11 cellular contexts compared by ENCODE assay signal in the genomic region with DNA sequence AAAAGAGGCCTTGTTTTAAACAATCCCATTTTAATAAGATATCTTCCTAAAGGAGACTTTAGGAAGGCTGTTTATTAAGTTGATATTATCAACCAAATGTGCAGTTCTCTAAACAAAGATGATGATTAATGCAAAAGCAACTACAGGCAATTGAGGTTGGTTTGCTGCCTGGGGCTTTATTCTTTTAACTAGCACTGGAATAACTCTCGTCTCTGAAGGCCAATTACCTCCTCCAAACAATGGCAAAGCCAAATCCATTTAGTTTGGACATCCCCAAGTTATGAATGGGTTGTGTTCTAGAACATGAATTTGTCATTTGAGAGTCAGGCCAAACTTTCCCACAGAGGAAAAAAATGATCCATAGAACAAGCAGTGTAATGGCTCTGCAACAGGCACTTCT.
"Had no signal": no experiment of that assay in that cellular context is flagged by ENCODE, and none has a peak within 500 bp of the region (broad histone marks: within the 10 kb centered on the region; RNA-seq: fewer than 3 reads in every experiment).

No MANE protein-coding gene starts in this region.

- H3K27me3 Mint-ChIP-seq: activated CD8-positive, alpha-beta memory T cell treated with anti-CD3 and anti-CD28 coated beads, Interleukin-2, amount 10 ng/mL, durations not matched to agents 7 days and 5 days had no signal

- H3K9me3 Mint-ChIP-seq: activated naive CD4-positive, alpha-beta T cell treated with anti-CD3 and anti-CD28 coated beads, Interleukin-2, amount 50 U/mL, for 72 hours; activated T-cell treated with anti-CD3 and anti-CD28 coated beads, Interleukin-2, amount 50 U/mL, for 24 hours; stimulated activated effector memory CD8-positive, alpha-beta T cell treated with anti-CD3 and anti-CD28 coated beads, Interleukin-12 subunit alpha, Interleukin-12 subunit beta, amount 100 ng/mL, for 72 hours had no signal

- H3K4me3 Mint-ChIP-seq: activated CD8-positive, alpha-beta memory T cell treated with anti-CD3 and anti-CD28 coated beads, Interleukin-2, amount 10 ng/mL, durations not matched to agents 7 days and 5 days; activated T-cell treated with anti-CD3 and anti-CD28 coated beads, Interleukin-2, amount 50 U/mL, for 24 hours; stimulated activated effector memory CD8-positive, alpha-beta T cell treated with anti-CD3 and anti-CD28 coated beads, Interleukin-12 subunit alpha, Interleukin-12 subunit beta, amount 100 ng/mL, for 72 hours had no signal

- H3K27ac Mint-ChIP-seq: activated CD8-positive, alpha-beta memory T cell treated with anti-CD3 and anti-CD28 coated beads, Interleukin-2, amount 10 ng/mL, durations not matched to agents 7 days and 5 days; activated naive CD4-positive, alpha-beta T cell treated with anti-CD3 and anti-CD28 coated beads, Interleukin-2, amount 50 U/mL, for 72 hours; activated T-cell treated with anti-CD3 and anti-CD28 coated beads, Interleukin-2, amount 50 U/mL, for 24 hours; stimulated activated effector memory CD8-positive, alpha-beta T cell treated with anti-CD3 and anti-CD28 coated beads, Interleukin-12 subunit alpha, Interleukin-12 subunit beta, amount 100 ng/mL, for 72 hours had no signal

- H3K36me3 Mint-ChIP-seq: activated CD8-positive, alpha-beta memory T cell treated with anti-CD3 and anti-CD28 coated beads, Interleukin-2, amount 10 ng/mL, durations not matched to agents 7 days and 5 days; activated naive CD4-positive, alpha-beta T cell treated with anti-CD3 and anti-CD28 coated beads, Interleukin-2, amount 50 U/mL, for 72 hours; stimulated activated effector memory CD8-positive, alpha-beta T cell treated with anti-CD3 and anti-CD28 coated beads, Interleukin-12 subunit alpha, Interleukin-12 subunit beta, amount 100 ng/mL, for 72 hours had no signal

- DNase-seq: activated CD4-positive, alpha-beta T cell treated with anti-CD3 and anti-CD28 coated beads for 1 hour; activated CD4-positive, alpha-beta T cell treated with anti-CD3 and anti-CD28 coated beads, Interleukin-2, amount 50 U/mL, for 48 hours; activated CD8-positive, alpha-beta memory T cell treated with anti-CD3 and anti-CD28 coated beads, Interleukin-2, amount 10 ng/mL, durations not matched to agents 7 days and 5 days; activated effector memory CD4-positive, alpha-beta T cell treated with Interleukin-2 at 50 U/mL for 16 hours; activated T-cell treated with anti-CD3 and anti-CD28 coated beads, Interleukin-2, amount 50 U/mL, for 24 hours; amniotic stem cell; dorsolateral prefrontal cortex; kidney glomerular epithelial cell; thyroid gland had no signal

- H3K4me1 Mint-ChIP-seq: activated CD8-positive, alpha-beta memory T cell treated with anti-CD3 and anti-CD28 coated beads, Interleukin-2, amount 10 ng/mL, durations not matched to agents 7 days and 5 days; stimulated activated effector memory CD8-positive, alpha-beta T cell treated with anti-CD3 and anti-CD28 coated beads, Interleukin-12 subunit alpha, Interleukin-12 subunit beta, amount 100 ng/mL, for 72 hours had no signal
